ENCODE assay signal across 20 cellular contexts in genomic region chr9:95101326-95101725, GRCh38.
DNase-seq lines count a peak whose midpoint lies in the region; ATAC-seq and TF ChIP-seq lines count a peak whose summit lies in the region.
"Had no signal": no experiment of that assay in that cellular context is flagged by ENCODE, and none has a peak within 500 bp of the region (broad histone marks: within the 10 kb centered on the region; RNA-seq: fewer than 3 reads in every experiment).

No MANE protein-coding gene starts in this region.

- no peak for TF ChIP-seq POLR2A in spleen (IDR thresholded peaks at IDR 0.05)

- 70% methylated on average over 12 of the region's 12 CpGs for WGBS in smooth muscle cell (ENCODE audit: low lambda C conversion rate)
- 95 to 98% (median 97%) methylated on average over 11 to 12 of the region's 12 CpGs for WGBS in spleen, 5 donors

- CTCF ChIA-PET in RWPE1 (lab: Yijun Ruan, JAX): interaction anchor here (2.6 kb wide), 1 partner anchor 26 kb away, joined by 9 read pairs; no protein-coding TSS in a partner anchor

- H3F3A ChIP-seq in smooth muscle cell (ENCODE audit: low read depth): peaks cover 8% of the 10 kb centered on the region

- peak overlapping the region; percentile 98 for H3K27ac ChIP-seq in RWPE1
- peak overlapping the region; percentile 40 to 97 (median 89) for H3K27ac ChIP-seq in dorsolateral prefrontal cortex
- H3K27ac ChIP-seq in lower lobe of right lung: no peak overlapping the region
- H3K27ac ChIP-seq in smooth muscle cell (ENCODE audit: low read depth): peak overlapping the region; percentile 93
- no peak overlapping the region for H3K27ac ChIP-seq in spleen
- H3K27ac ChIP-seq: parathyroid adenoma had no signal

- H2AFZ ChIP-seq in smooth muscle cell (ENCODE audit: low read depth): no peak overlapping the region
- H2AFZ ChIP-seq: parathyroid adenoma had no signal

- peaks cover 3% of the 10 kb centered on the region for H3K79me2 ChIP-seq in smooth muscle cell (ENCODE audit: low read depth)
- H3K79me2 ChIP-seq: parathyroid adenoma had no signal

- H3K4me3 ChIP-seq in dorsolateral prefrontal cortex (peak overlapping the region in 1 of 59 donors; percentile 3), lower lobe of right lung (no peak overlapping the region), smooth muscle cell (no peak overlapping the region), spleen (no peak overlapping the region)

- H3K9ac ChIP-seq in smooth muscle cell (ENCODE audit: low read depth): peak overlapping the region; percentile 57
- H3K9ac ChIP-seq: parathyroid adenoma, SK-N-SH had no signal

- TF ChIP-seq CTCF in RWPE1 (conservative IDR thresholded peaks at IDR 0.05; ENCODE audit: low read depth): no peak
- no peak for TF ChIP-seq CTCF in dorsolateral prefrontal cortex (IDR thresholded peaks at IDR 0.05 in 54 of 56, conservative IDR thresholded peaks at IDR 0.05 in 2 of 56; ENCODE audit: low read depth in 1 of 56, partially characterized antibody in 56 of 56)
- TF ChIP-seq CTCF in lower lobe of right lung (IDR thresholded peaks at IDR 0.05): no peak
- TF ChIP-seq CTCF in smooth muscle cell (IDR thresholded peaks at IDR 0.05; ENCODE audit: borderline replicate concordance, insufficient read depth, poor library complexity, severe bottlenecking): no peak
- no peak for TF ChIP-seq CTCF in spleen (IDR thresholded peaks at IDR 0.05 in 8 of 11, conservative IDR thresholded peaks at IDR 0.05 in 3 of 11)

- H3K4me1 ChIP-seq in lower lobe of right lung (no peaks in the 10 kb centered on the region), smooth muscle cell (ENCODE audit: low read depth) (peaks cover 5% of the 10 kb centered on the region), spleen (peaks cover 0 to 34% (median 10%) of the 10 kb centered on the region in 6 donors)

- POLR2A ChIA-PET in RWPE1 (lab: Yijun Ruan, JAX; ENCODE audit: low non-redundant PET): no interaction called here

- ATAC-seq in lower lobe of right lung (no peak), HG02885 (IDR thresholded peaks at IDR 0.05; ENCODE audit: poor library complexity, unreplicated experiment) (no peak), SK-N-SH treated with all-trans-retinoic acid at 6 μM for 48 hours (no peak)
- ATAC-seq: activated CD4-positive, CD25-positive, alpha-beta regulatory T cell treated with anti-CD3 and anti-CD28 coated beads, Interleukin-2, amount 50 U/mL, for 24 hours; Panc1 had no signal

- no peaks in the 10 kb centered on the region for H4K20me1 ChIP-seq in smooth muscle cell (ENCODE audit: low read depth)

- H3K36me3 ChIP-seq in lower lobe of right lung: peaks cover 39% of the 10 kb centered on the region
- H3K36me3 ChIP-seq in smooth muscle cell (ENCODE audit: low read depth): no peaks in the 10 kb centered on the region
- peaks cover 0 to 62% (median 2%) of the 10 kb centered on the region in 6 donors for H3K36me3 ChIP-seq in spleen

- no peak for DNase-seq in RWPE1 (ENCODE audit: low spot score)
- no peak for DNase-seq in dorsolateral prefrontal cortex
- DNase-seq in lower lobe of right lung: peak; percentile 39
- no peak for DNase-seq in smooth muscle cell (lab: John Stamatoyannopoulos, UW; ENCODE audit: unreplicated experiment)
- no peak for DNase-seq in activated naive CD4-positive, alpha-beta T cell (lab: John Stamatoyannopoulos, UW)
- DNase-seq in spleen: no peak
- DNase-seq: CD4-positive, CD25-positive, alpha-beta regulatory T cell; effector CD8-positive, alpha-beta T cell; GOT3; naive B cell; NCI-H82; SK-N-SH; small intestine; stimulated activated CD8-positive, alpha-beta memory T cell treated with anti-CD3 and anti-CD28 coated beads, Interleukin-4, amount 100 ng/mL, for 48 hours; T-helper 9 cell had no signal

- no peaks in the 10 kb centered on the region for H3K9me3 ChIP-seq in lower lobe of right lung
- H3K9me3 ChIP-seq in smooth muscle cell (replicated peaks; ENCODE audit: low read depth): no peaks in the 10 kb centered on the region
- no peaks in the 10 kb centered on the region for H3K9me3 ChIP-seq in spleen
- H3K9me3 ChIP-seq: SK-N-SH had no signal

- H3K4me2 ChIP-seq in smooth muscle cell: no peak overlapping the region
- H3K4me2 ChIP-seq: SK-N-SH had no signal

- intact Hi-C loops in dorsolateral prefrontal cortex (cut with DNase I): no loop called here
- intact Hi-C loops in lower lobe of right lung (cut with DNase I): no loop called here
- intact Hi-C loops in spleen (cut with DNase I; ENCODE audit: low total_unique reads): no loop called here

- H3K27me3 ChIP-seq in dorsolateral prefrontal cortex: no peaks in the 10 kb centered on the region
- H3K27me3 ChIP-seq in lower lobe of right lung (ENCODE audit: low read depth): no peaks in the 10 kb centered on the region
- H3K27me3 ChIP-seq in smooth muscle cell (ENCODE audit: low read depth): no peaks in the 10 kb centered on the region
- no peaks in the 10 kb centered on the region for H3K27me3 ChIP-seq in spleen (replicated peaks in 1 of 7)

TF ChIP-seq in SK-N-SH treated with all-trans-retinoic acid at 6 μM for 48 hours, 23 proteins besides CTCF, POLR2A, EP300 and RAD21:
- TF ChIP-seq ISL1 (CRISPR knock-in tag; IDR thresholded peaks at IDR 0.05) (no peak), ZNF8 (CRISPR knock-in tag; IDR thresholded peaks at IDR 0.05) (no peak), CSRNP3 (CRISPR knock-in tag; IDR thresholded peaks at IDR 0.05) (no peak)

Comparison
In these comparisons a context has a peak if more than half of its experiments do, and no peak if none do; other contexts are left out.
1. H3K27ac ChIP-seq: peak in RWPE1 (single experiment), dorsolateral prefrontal cortex (59 of 59) and smooth muscle cell (single experiment); none in lower lobe of right lung (single experiment) and spleen (0 of 8).